34 cellular contexts compared by ENCODE assay signal in the genomic region with DNA sequence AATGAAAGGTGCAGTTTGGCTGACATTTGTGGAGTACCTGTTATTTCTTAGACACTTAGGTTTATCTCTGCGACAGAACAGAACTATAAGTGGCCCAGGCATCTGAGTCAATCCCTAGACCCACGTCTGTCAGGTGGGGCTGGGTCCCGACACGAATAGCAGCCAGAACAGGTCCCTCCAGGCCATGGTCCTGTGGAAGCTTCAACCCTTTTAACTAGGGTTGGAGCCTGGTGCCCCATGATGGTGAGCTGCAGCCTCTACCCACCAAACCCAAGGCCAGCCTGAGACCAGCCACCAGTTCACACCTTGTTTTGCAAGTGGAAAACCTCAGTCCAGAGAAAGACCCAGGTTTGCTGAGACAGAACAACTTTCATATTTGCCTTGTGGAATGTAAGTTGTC.
DNase-seq lines count a peak whose midpoint lies in the region; ATAC-seq, FAIRE-seq and TF ChIP-seq lines count a peak whose summit lies in the region.
"Had no signal": no experiment of that assay in that cellular context is flagged by ENCODE, and none has a peak within 500 bp of the region (broad histone marks: within the 10 kb centered on the region; RNA-seq: fewer than 3 reads in every experiment).

No MANE protein-coding gene starts in this region.

- no peak overlapping the region for H2AFZ ChIP-seq in K562 (ENCODE audit: low read depth, low read length)
- no peak overlapping the region for H2AFZ ChIP-seq in osteoblast (ENCODE audit: low read length)
- no peak overlapping the region for H2AFZ ChIP-seq in trophoblast cell (ENCODE audit: insufficient read depth, low read length, poor library complexity)

- POLR2A ChIA-PET in K562 (lab: Yijun Ruan, JAX): interaction anchor here (0.6 to 1.2 kb wide), 2 partner anchors 252 to 334 kb away, joined by 3 read pairs; no protein-coding TSS in a partner anchor

- peaks cover 0 to 18% of the 10 kb centered on the region in 2 experiments; a peak in 2 of 5 replicates for H3K27me3 ChIP-seq in K562 (ENCODE audit: control insufficient read depth in 2 of 2, insufficient read depth in 2 of 2, low read length in 2 of 2)
- no peaks in the 10 kb centered on the region for H3K27me3 ChIP-seq in osteoblast (ENCODE audit: insufficient read depth, low read length)
- H3K27me3 ChIP-seq in trophoblast cell (ENCODE audit: insufficient read depth, low read length): no peaks in the 10 kb centered on the region
- H3K27me3 ChIP-seq: BE2C, BLaER1 had no signal

- TF ChIP-seq POLR2A in GM12891 (IDR thresholded peaks at IDR 0.05; ENCODE audit: low read depth, low read length): no peak
- no peak for TF ChIP-seq POLR2A in K562 (conservative IDR thresholded peaks at IDR 0.05)

- H3K27ac ChIP-seq in K562 (ENCODE audit: extremely low read depth, low read depth, low read length) (no peak overlapping the region), osteoblast (ENCODE audit: low read depth, low read length) (no peak overlapping the region), trophoblast cell (ENCODE audit: low read depth, low read length) (no peak overlapping the region)
- H3K27ac ChIP-seq: 22Rv1; A549; BLaER1; BLaER1 treated with 17β-estradiol and CSF1 and Interleukin-3, amounts not matched to agents 10 nM and 100 nM; C4-2B had no signal

- H4K20me1 ChIP-seq in K562 (replicated peaks; ENCODE audit: control insufficient read depth, insufficient read depth, low read length) (no peaks in the 10 kb centered on the region), osteoblast (ENCODE audit: insufficient read depth, low read length) (no peaks in the 10 kb centered on the region)
- H4K20me1 ChIP-seq: BLaER1 had no signal

- H2BK120ac ChIP-seq in trophoblast cell (ENCODE audit: insufficient read depth, low read length, poor library complexity): no peak overlapping the region

- H3K9me3 ChIP-seq in K562 (replicated peaks; ENCODE audit: control insufficient read depth, insufficient read depth, low read depth, low read length): no peaks in the 10 kb centered on the region; the same call in 1 of the 2 replicates
- no peaks in the 10 kb centered on the region for H3K9me3 ChIP-seq in osteoblast (ENCODE audit: low read depth, low read length)
- H3K9me3 ChIP-seq in trophoblast cell (ENCODE audit: insufficient read depth, low read depth, low read length): peaks cover 2% of the 10 kb centered on the region
- H3K9me3 ChIP-seq: A549; BE2C; BLaER1; BLaER1 treated with 17β-estradiol and CSF1 and Interleukin-3, amounts not matched to agents 10 nM and 100 nM; Caco-2 had no signal

- H2BK5ac ChIP-seq in trophoblast cell (ENCODE audit: low read depth, low read length, poor library complexity): no peak overlapping the region

- H3K9me1 ChIP-seq in K562 (ENCODE audit: control insufficient read depth, insufficient read depth, low read length): peaks cover 3% of the 10 kb centered on the region

- no peak overlapping the region for H3K18ac ChIP-seq in trophoblast cell (ENCODE audit: low read length)

- CTCF ChIA-PET in K562 (lab: Yijun Ruan, JAX; ENCODE audit: low intra/inter-chr PET ratio): no interaction called here

- H3K9ac ChIP-seq in K562 (ENCODE audit: insufficient read depth in 1 of 2, low read depth in 2 of 2, low read length in 2 of 2) (no peak overlapping the region), trophoblast cell (ENCODE audit: low read length) (no peak overlapping the region)
- H3K9ac ChIP-seq: BLaER1; BLaER1 treated with 17β-estradiol and CSF1 and Interleukin-3, amounts not matched to agents 10 nM and 100 nM had no signal

- no peak for TF ChIP-seq EP300 in K562 (IDR thresholded peaks at IDR 0.05; ENCODE audit: low read length)

- no peak overlapping the region for H2AK5ac ChIP-seq in trophoblast cell (ENCODE audit: low read length)

- intact Hi-C loops in K562 (cut with micrococcal nuclease): no loop called here

- H4K12ac ChIP-seq in trophoblast cell (ENCODE audit: low read depth, low read length): no peak overlapping the region

- H3K4me3 ChIP-seq in K562 (no peak overlapping the region), osteoblast (ENCODE audit: insufficient read depth, low read length) (no peak overlapping the region), trophoblast cell (ENCODE audit: low read depth, low read length) (no peak overlapping the region)
- H3K4me3 ChIP-seq: A549; BLaER1; BLaER1 treated with 17β-estradiol and CSF1 and Interleukin-3, amounts not matched to agents 10 nM and 100 nM had no signal

- H3K14ac ChIP-seq in trophoblast cell (ENCODE audit: low read length): peak overlapping the region; percentile 32

- ATAC-seq in K562: no peak
- ATAC-seq: A549; CD8-positive, alpha-beta T cell had no signal

- BruUV-seq in K562 (replicated peaks; lab: Mats Ljungman, UMichigan): no TSS peak

- in situ Hi-C loops in K562 (cut with MboI): no loop called here

- no peak for TF ChIP-seq RAD21 in K562 (CRISPR knock-in tag; conservative IDR thresholded peaks at IDR 0.05 in 1 of 2, IDR thresholded peaks at IDR 0.05 in 1 of 2)

- peak; percentile 38 for FAIRE-seq in GM12891 (lab: Jason Lieb, UNC)
- FAIRE-seq in K562 (lab: Jason Lieb, UNC): peak; percentile 29
- FAIRE-seq: A204.1, A549, D721Med had no signal

- no peak overlapping the region for H3K4ac ChIP-seq in trophoblast cell (ENCODE audit: low read depth, low read length)

- TF ChIP-seq CTCF in K562 (IDR thresholded peaks at IDR 0.05 in 2 of 3, conservative IDR thresholded peaks at IDR 0.05 in 1 of 3; ENCODE audit: insufficient read depth in 2 of 3, low read depth in 1 of 3, low read length in 3 of 3) (no peak), osteoblast (IDR thresholded peaks at IDR 0.05; ENCODE audit: extremely low read depth, low read depth, low read length) (no peak)

- no peak overlapping the region for H3K23ac ChIP-seq in trophoblast cell (ENCODE audit: low read length)

- no peak overlapping the region for H3K4me2 ChIP-seq in K562 (ENCODE audit: insufficient read depth, low read length)
- H3K4me2 ChIP-seq in osteoblast (ENCODE audit: insufficient read depth, low read length): no peak overlapping the region
- H3K4me2 ChIP-seq in trophoblast cell (ENCODE audit: low read length): no peak overlapping the region
- H3K4me2 ChIP-seq: A549; BLaER1; BLaER1 treated with 17β-estradiol and CSF1 and Interleukin-3, amounts not matched to agents 10 nM and 100 nM had no signal

- H3K36me3 ChIP-seq in K562 (ENCODE audit: control insufficient read depth, insufficient read depth, low read length): no peaks in the 10 kb centered on the region
- H3K36me3 ChIP-seq in osteoblast (ENCODE audit: insufficient read depth, low read length): no peaks in the 10 kb centered on the region
- H3K36me3 ChIP-seq in trophoblast cell (ENCODE audit: control insufficient read depth in 1 of 2, insufficient read depth in 2 of 2, low read length in 2 of 2): no peaks in the 10 kb centered on the region
- H3K36me3 ChIP-seq: BE2C; BLaER1; BLaER1 treated with 17β-estradiol and CSF1 and Interleukin-3, amounts not matched to agents 10 nM and 100 nM had no signal

- H3K79me2 ChIP-seq in K562 (ENCODE audit: control insufficient read depth, insufficient read depth, low read length): no peaks in the 10 kb centered on the region
- H3K79me2 ChIP-seq in osteoblast (ENCODE audit: insufficient read depth, low read length): no peaks in the 10 kb centered on the region
- H3K79me2 ChIP-seq in trophoblast cell (ENCODE audit: control insufficient read depth, insufficient read depth, low read length, poor library complexity): no peaks in the 10 kb centered on the region

- peaks cover 6 to 17% of the 10 kb centered on the region in 2 experiments; a peak in 4 of 5 replicates for H3K4me1 ChIP-seq in K562 (replicated peaks in 1 of 2; ENCODE audit: control insufficient read depth in 2 of 2, insufficient read depth in 2 of 2, low read length in 2 of 2)
- no peaks in the 10 kb centered on the region for H3K4me1 ChIP-seq in osteoblast (ENCODE audit: insufficient read depth, low read length)
- peaks cover 17 to 27% of the 10 kb centered on the region in 2 experiments for H3K4me1 ChIP-seq in trophoblast cell (ENCODE audit: control insufficient read depth in 1 of 2, insufficient read depth in 2 of 2, low read length in 2 of 2)
- H3K4me1 ChIP-seq: A549; BE2C; BLaER1; BLaER1 treated with 17β-estradiol and CSF1 and Interleukin-3, amounts not matched to agents 10 nM and 100 nM had no signal

- no peak overlapping the region for H4K91ac ChIP-seq in trophoblast cell (ENCODE audit: low read depth, low read length)

- 34% methylated on average over 4 of the region's 4 CpGs for WGBS in K562 (ENCODE audit: insufficient coverage, low coverage, missing lambda C conversion rate)
- WGBS in trophoblast cell (ENCODE audit: extremely low coverage, insufficient coverage, insufficient read length): no CpG with 5 or more reads among the region's 4 CpGs

- H3K79me1 ChIP-seq in trophoblast cell (ENCODE audit: low read length): peaks cover 8% of the 10 kb centered on the region

- no peak overlapping the region for H4K8ac ChIP-seq in trophoblast cell (ENCODE audit: low read depth, low read length)

- no peak overlapping the region for H2BK12ac ChIP-seq in trophoblast cell (ENCODE audit: low read length)

- DNase-seq in GM12891 (ENCODE audit: insufficient read length, low spot score) (no peak), K562 (ENCODE audit: extremely low read depth in 1 of 4, low spot score in 3 of 4) (no peak), osteoblast (ENCODE audit: insufficient read length, low spot score, missing footprints) (peak; percentile 68), trophoblast cell (no peak), DMS114 treated with DMSO at 0.1 percent for 48 hours (lab: John Stamatoyannopoulos, UW; ENCODE audit: unreplicated experiment) (no peak), epidermal melanocyte (ENCODE audit: insufficient read length, low spot score) (no peak), RKO (ENCODE audit: low spot score) (no peak)
- no peak for DNase-seq in activated CD8-positive, alpha-beta memory T cell treated with anti-CD3 and anti-CD28 coated beads for 24 hours
- DNase-seq: 8988T; ACHN; AML-193; BE2C; C1 segment of cervical spinal cord; Caco-2; Calu3; CD4-positive, alpha-beta memory T cell; CD4-positive, alpha-beta T cell; CD4-positive, CD25-positive, alpha-beta regulatory T cell; CD8-positive, alpha-beta T cell; COR-L47; DMS 273 treated with DMSO at 0.1 percent for 48 hours; DMS153; DMS53; DMS79; DMS79 treated with DMSO at 0.1 percent for 48 hours; DND-41; EL had no signal

TF ChIP-seq in GM12891, 5 proteins besides CTCF, POLR2A, EP300 and RAD21 (continues in another document):
- TF ChIP-seq POLR2AphosphoS5 (IDR thresholded peaks at IDR 0.05; ENCODE audit: low read depth, low read length): no peak
- TF ChIP-seq PAX5 (IDR thresholded peaks at IDR 0.05; ENCODE audit: insufficient read depth, low read length, severe bottlenecking): no peak
- no peak for TF ChIP-seq POU2F2 (IDR thresholded peaks at IDR 0.05; ENCODE audit: low read depth, low read length)
- no peak for TF ChIP-seq SPI1 (IDR thresholded peaks at IDR 0.05; ENCODE audit: low read depth, low read length)

TF ChIP-seq in K562, 482 proteins besides CTCF, POLR2A, EP300 and RAD21 (continues in another document):
- TF ChIP-seq RFX7 (CRISPR knock-in tag; IDR thresholded peaks at IDR 0.05) (no peak), MXI1 (IDR thresholded peaks at IDR 0.05; ENCODE audit: low read depth, low read length) (no peak), FOXJ2 (tag; IDR thresholded peaks at IDR 0.05) (no peak)
